In the genomic region with DNA sequence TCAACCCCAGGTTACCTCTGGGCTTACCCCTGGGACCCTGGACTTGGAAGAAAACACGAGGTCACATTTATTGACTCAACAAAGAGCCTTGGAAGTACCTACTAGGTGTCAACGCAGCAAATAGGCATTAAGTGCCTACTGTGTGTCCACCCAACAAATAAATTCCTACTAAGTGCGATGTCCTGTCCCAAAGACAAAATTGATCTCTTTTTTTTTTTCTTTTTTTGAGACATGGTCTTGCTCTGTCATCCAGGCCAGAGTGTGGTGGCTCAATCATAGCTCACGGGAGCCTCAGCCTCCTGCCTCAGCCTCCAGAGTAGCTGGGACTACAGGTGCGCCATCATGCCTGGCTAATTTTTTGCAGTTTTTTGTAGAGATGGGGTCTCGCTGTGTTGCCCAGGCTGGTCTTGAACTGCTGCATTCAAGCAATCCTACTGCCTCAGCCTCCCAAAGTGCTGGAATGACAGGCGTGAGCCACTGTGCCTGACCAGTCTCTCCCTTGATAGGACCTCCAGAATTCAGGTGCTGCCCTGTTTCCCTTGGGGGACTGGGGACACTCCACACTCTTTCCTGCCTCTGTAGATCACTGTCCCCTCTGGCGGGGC, we compare ENCODE assay signal across 8 cellular contexts. TPM values are rescaled to one million over a fixed set of nuclear protein-coding genes. Genes with fewer than 3 reads are reported as not detected.
A peak's percentile ranks its signal among the peaks of the same experiment; 100 is the strongest.
DNase-seq lines count a peak whose midpoint lies in the region; ATAC-seq and TF ChIP-seq lines count a peak whose summit lies in the region.

No MANE protein-coding gene starts in this region.

- no peaks in the 10 kb centered on the region for H3K9me3 Mint-ChIP-seq in T-cell

- TF ChIP-seq EP300 in gastroesophageal sphincter (IDR thresholded peaks at IDR 0.05) = no peak

- WGBS in gastroesophageal sphincter (ENCODE audit: low coverage in 1 of 2), 2 donors = 68 to 71% methylated on average over 6 to 8 of the region's 8 CpGs

- CTCF ChIA-PET in T-cell (lab: Charles Lee) = no interaction called here

- H3K36me3 ChIP-seq in gastroesophageal sphincter (no peaks in the 10 kb centered on the region), skeletal muscle satellite cell (ENCODE audit: insufficient read depth, low read length) (no peaks in the 10 kb centered on the region)

- peak overlapping the region; percentile 67 to 78 for H3K27ac Mint-ChIP-seq in T-cell

- no peak overlapping the region for H3K9ac ChIP-seq in skeletal muscle satellite cell (ENCODE audit: low read depth, low read length)

- POLR2A ChIA-PET in T-cell (lab: Charles Lee) = no interaction called here

- peak overlapping the region; percentile 99 for H3K4me2 ChIP-seq in skeletal muscle satellite cell (ENCODE audit: low read length)

- DNase-seq in T-cell (no peak), NCI-H2081 (lab: John Stamatoyannopoulos, UW) (no peak), midbrain (lab: John Stamatoyannopoulos, UW) (no peak)
- no peak for DNase-seq in activated CD8-positive, alpha-beta memory T cell treated with anti-CD3 and anti-CD28 coated beads for 24 hours

- no peaks in the 10 kb centered on the region for H3K9me3 ChIP-seq in gastroesophageal sphincter
- H3K9me3 ChIP-seq in skeletal muscle satellite cell (replicated peaks; ENCODE audit: low read length) = no peaks in the 10 kb centered on the region

- no peaks in the 10 kb centered on the region for H3K27me3 ChIP-seq in gastroesophageal sphincter
- H3K27me3 ChIP-seq in skeletal muscle satellite cell (ENCODE audit: control insufficient read depth, insufficient read depth, low read length) = no peaks in the 10 kb centered on the region

- H3K4me1 ChIP-seq in gastroesophageal sphincter = peaks cover 0 to 59% (median 8%) of the 10 kb centered on the region in 3 donors
- peaks cover 13% of the 10 kb centered on the region for H3K4me1 ChIP-seq in skeletal muscle satellite cell (ENCODE audit: control insufficient read depth, insufficient read depth, low read length)

- peaks cover 29 to 36% (median 32%) of the 10 kb centered on the region in 3 donors for H3K4me1 Mint-ChIP-seq in T-cell

- peak overlapping the region in 3 of 4 donors; percentile 85 to 92 (median 88) for H3K27ac ChIP-seq in gastroesophageal sphincter

- H3K4me3 ChIP-seq in gastroesophageal sphincter (peak overlapping the region; percentile 82 to 97), skeletal muscle satellite cell (ENCODE audit: low read length) (peak overlapping the region; percentile 87)

- ATAC-seq in GM18519 (IDR thresholded peaks at IDR 0.05; ENCODE audit: low FRiP score, unreplicated experiment) (peak; percentile 5), T-cell (replicated peaks in 1 of 4) (no peak), gastroesophageal sphincter (no peak), HG03521 (IDR thresholded peaks at IDR 0.05; ENCODE audit: unreplicated experiment) (no peak)

- H3K27me3 Mint-ChIP-seq in T-cell = no peaks in the 10 kb centered on the region

- peak overlapping the region; percentile 73 to 89 (median 88) for H3K4me3 Mint-ChIP-seq in T-cell

- H3K36me3 Mint-ChIP-seq in T-cell = no peaks in the 10 kb centered on the region

- no peak for TF ChIP-seq CTCF in gastroesophageal sphincter (IDR thresholded peaks at IDR 0.05)

- no peak for TF ChIP-seq POLR2A in gastroesophageal sphincter (IDR thresholded peaks at IDR 0.05)

RNA-seq across cellular contexts. Expression of a gene that starts 0.6 kb away (rescaled TPM):
- total RNA-seq in T-cell (10 to 100 TPM in 2 of 5 donors, 1 to 10 TPM in 3; 6.2 to 11.4 (median 9.8) TPM), gastroesophageal sphincter (10 to 100 TPM in 3 of 4 donors, 1 to 10 TPM in 1; 7.5 to 24.5 (median 16.7) TPM)
- total RNA-seq in skeletal muscle satellite cell (2012; rRNA removed) = 13.2 and 18.8 TPM in 2 replicates

RNA-seq across cellular contexts. Expression of a gene that starts 20.3 kb away (rescaled TPM):
- total RNA-seq in T-cell (10 to 100 TPM; 32.9 to 56.6 (median 53.1) TPM), gastroesophageal sphincter (10 to 100 TPM; 45.8 to 86.0 (median 51.9) TPM)
- 74.8 and 81.3 TPM in 2 replicates for total RNA-seq in skeletal muscle satellite cell (2012; rRNA removed)

RNA-seq across cellular contexts. Expression of a gene that starts 37.0 kb away (rescaled TPM):
- total RNA-seq in T-cell = 100 to 1,000 TPM; 199 to 245 (median 235) TPM
- total RNA-seq in gastroesophageal sphincter = 10 to 100 TPM; 28.1 to 50.6 (median 38.1) TPM
- 69.7 and 71.2 TPM in 2 replicates for total RNA-seq in skeletal muscle satellite cell (2012; rRNA removed)

RNA-seq across cellular contexts. Expression of a gene that starts 39.2 kb away (rescaled TPM):
- total RNA-seq in T-cell (10 to 100 TPM in 1 of 5 donors, 1 to 10 TPM in 4; 4.2 to 11.0 (median 5.9) TPM), gastroesophageal sphincter (10 to 100 TPM in 3 of 4 donors, 1 to 10 TPM in 1; 8.8 to 33.0 (median 19.6) TPM)
- total RNA-seq in skeletal muscle satellite cell (2012; rRNA removed) = 9.4 and 14.7 TPM in 2 replicates

RNA-seq across cellular contexts. Expression of a gene that starts 55.0 kb away (rescaled TPM):
- total RNA-seq in T-cell (under 1 TPM; 0.47 to 0.79 (median 0.53) TPM), gastroesophageal sphincter (under 1 TPM in 1 of 4 donors, not detected in 3; 0.47 TPM)
- total RNA-seq in skeletal muscle satellite cell (2012; rRNA removed) = 0.22 TPM in 1 of 2 replicates, not detected in the other
